Comparison of ENCODE assay signal across 8 cellular contexts in genomic region chr4:88820723-88821368, GRCh38.
DNase-seq lines count a peak whose midpoint lies in the region; ATAC-seq and TF ChIP-seq lines count a peak whose summit lies in the region.

No MANE protein-coding gene starts in this region.

- H3K79me2 ChIP-seq in Karpas-422 (ENCODE audit: low read length) = no peaks in the 10 kb centered on the region

- no peak overlapping the region for H2AFZ ChIP-seq in Karpas-422 (ENCODE audit: low read length)

- H3K9me3 ChIP-seq in suprapubic skin (no peaks in the 10 kb centered on the region), Karpas-422 (ENCODE audit: low read length) (no peaks in the 10 kb centered on the region)

- H3K36me3 Mint-ChIP-seq in activated CD8-positive, alpha-beta T cell treated with anti-CD3 and anti-CD28 coated beads, Interleukin-2, amount 10 ng/mL, durations not matched to agents 7 days and 5 days (ENCODE audit: low read depth) = no peaks in the 10 kb centered on the region
- no peaks in the 10 kb centered on the region for H3K36me3 Mint-ChIP-seq in activated CD8-positive, alpha-beta T cell treated with anti-CD3 and anti-CD28 coated beads for 36 hours (ENCODE audit: low read depth)

- no peak for TF ChIP-seq POLR2A in suprapubic skin (IDR thresholded peaks at IDR 0.05)

- peaks cover 25% of the 10 kb centered on the region for H3K4me1 Mint-ChIP-seq in activated CD8-positive, alpha-beta T cell treated with anti-CD3 and anti-CD28 coated beads, Interleukin-2, amount 10 ng/mL, durations not matched to agents 7 days and 5 days (ENCODE audit: low read depth)
- H3K4me1 Mint-ChIP-seq in activated CD8-positive, alpha-beta T cell treated with anti-CD3 and anti-CD28 coated beads for 36 hours (ENCODE audit: low read depth) = peaks cover 27% of the 10 kb centered on the region

- no peaks in the 10 kb centered on the region for H3K9me2 ChIP-seq in Karpas-422 (replicated peaks; ENCODE audit: insufficient read depth, low read length)

- no peak overlapping the region for H3K27ac Mint-ChIP-seq in activated CD8-positive, alpha-beta T cell treated with anti-CD3 and anti-CD28 coated beads, Interleukin-2, amount 10 ng/mL, durations not matched to agents 7 days and 5 days
- H3K27ac Mint-ChIP-seq in activated CD8-positive, alpha-beta T cell treated with anti-CD3 and anti-CD28 coated beads for 36 hours = no peak overlapping the region

- no peak overlapping the region for H3K4me2 ChIP-seq in Karpas-422 (ENCODE audit: low read depth, low read length, poor library complexity, severe bottlenecking)

- no peak overlapping the region for H3K9ac ChIP-seq in Karpas-422 (ENCODE audit: low read length)

- POLR2A ChIA-PET in activated CD8-positive, alpha-beta T cell treated with anti-CD3 and anti-CD28 coated beads, Interleukin-2, amount 10 ng/mL, durations not matched to agents 7 days and 5 days (lab: Charles Lee) = no interaction called here
- POLR2A ChIA-PET in activated CD8-positive, alpha-beta T cell treated with anti-CD3 and anti-CD28 coated beads for 36 hours (lab: Charles Lee) = no interaction called here

- peak overlapping the region; percentile 48 for H3K4me3 Mint-ChIP-seq in activated CD8-positive, alpha-beta T cell treated with anti-CD3 and anti-CD28 coated beads, Interleukin-2, amount 10 ng/mL, durations not matched to agents 7 days and 5 days
- H3K4me3 Mint-ChIP-seq in activated CD8-positive, alpha-beta T cell treated with anti-CD3 and anti-CD28 coated beads for 36 hours = no peak overlapping the region

- H3K9me3 Mint-ChIP-seq in activated CD8-positive, alpha-beta T cell treated with anti-CD3 and anti-CD28 coated beads, Interleukin-2, amount 10 ng/mL, durations not matched to agents 7 days and 5 days (ENCODE audit: insufficient read depth) = no peaks in the 10 kb centered on the region
- no peaks in the 10 kb centered on the region for H3K9me3 Mint-ChIP-seq in activated CD8-positive, alpha-beta T cell treated with anti-CD3 and anti-CD28 coated beads for 36 hours

- H3K27me3 ChIP-seq in suprapubic skin (no peaks in the 10 kb centered on the region), Karpas-422 (ENCODE audit: low read length) (no peaks in the 10 kb centered on the region)

- H4K20me1 ChIP-seq in Karpas-422 (ENCODE audit: insufficient read depth, low read depth, low read length) = no peaks in the 10 kb centered on the region

- CTCF ChIA-PET in activated CD8-positive, alpha-beta T cell treated with anti-CD3 and anti-CD28 coated beads, Interleukin-2, amount 10 ng/mL, durations not matched to agents 7 days and 5 days (lab: Charles Lee) = interaction anchor here (1.5 to 8.7 kb wide), 3 partner anchors 9 to 282 kb away, joined by 3 to 173 read pairs (median 3); no protein-coding TSS in a partner anchor
- CTCF ChIA-PET in activated CD8-positive, alpha-beta T cell treated with anti-CD3 and anti-CD28 coated beads for 36 hours (lab: Charles Lee) = interaction anchor here (0.8 to 9.8 kb wide), 4 partner anchors 9 to 337 kb away, joined by 3 to 149 read pairs (median 5); no protein-coding TSS in a partner anchor

- H3K27ac ChIP-seq in VCaP (peak overlapping the region; percentile 84), suprapubic skin (peak overlapping the region; percentile 38), Karpas-422 (ENCODE audit: low read length) (no peak overlapping the region)

- intact Hi-C loops in activated CD8-positive, alpha-beta T cell treated with anti-CD3 and anti-CD28 coated beads for 36 hours (cut with micrococcal nuclease) = no loop called here
- intact Hi-C loops in left colon (cut with DNase I, micrococcal nuclease) = no loop called here

- H3K27me3 Mint-ChIP-seq in activated CD8-positive, alpha-beta T cell treated with anti-CD3 and anti-CD28 coated beads, Interleukin-2, amount 10 ng/mL, durations not matched to agents 7 days and 5 days (ENCODE audit: low read depth) = peaks cover 6% of the 10 kb centered on the region
- H3K27me3 Mint-ChIP-seq in activated CD8-positive, alpha-beta T cell treated with anti-CD3 and anti-CD28 coated beads for 36 hours = no peaks in the 10 kb centered on the region

- H3K4me1 ChIP-seq in suprapubic skin (peaks cover 51% of the 10 kb centered on the region), Karpas-422 (ENCODE audit: low read length) (no peaks in the 10 kb centered on the region)

- TF ChIP-seq CTCF in activated CD8-positive, alpha-beta T cell treated with anti-CD3 and anti-CD28 coated beads for 36 hours (IDR thresholded peaks at IDR 0.05) = no peak
- no peak for TF ChIP-seq CTCF in VCaP (conservative IDR thresholded peaks at IDR 0.05)
- TF ChIP-seq CTCF in suprapubic skin (IDR thresholded peaks at IDR 0.05) = no peak
- TF ChIP-seq CTCF in omental fat pad (IDR thresholded peaks at IDR 0.05) = no peak

- TF ChIP-seq EP300 in suprapubic skin (IDR thresholded peaks at IDR 0.05) = no peak

- H3K4me3 ChIP-seq in suprapubic skin (peak overlapping the region; percentile 50), Karpas-422 (ENCODE audit: low read length) (no peak overlapping the region)

- H3K36me3 ChIP-seq in suprapubic skin = no peaks in the 10 kb centered on the region
- H3K36me3 ChIP-seq in Karpas-422 (ENCODE audit: insufficient read depth, low read length) = no peaks in the 10 kb centered on the region

- no peak for ATAC-seq in activated CD8-positive, alpha-beta T cell treated with anti-CD3 and anti-CD28 coated beads, Interleukin-2, amount 10 ng/mL, durations not matched to agents 7 days and 5 days
- no peak for ATAC-seq in activated CD8-positive, alpha-beta T cell treated with anti-CD3 and anti-CD28 coated beads for 36 hours
- ATAC-seq in left colon (peak; percentile 44), HG03108 (IDR thresholded peaks at IDR 0.05; ENCODE audit: unreplicated experiment) (no peak), omental fat pad (ENCODE audit: low FRiP score) (no peak)

- DNase-seq in activated CD8-positive, alpha-beta T cell treated with anti-CD3 and anti-CD28 coated beads, Interleukin-2, amount 10 ng/mL, durations not matched to agents 7 days and 5 days = no peak
- DNase-seq in activated CD8-positive, alpha-beta T cell treated with anti-CD3 and anti-CD28 coated beads for 36 hours = no peak
- DNase-seq in left colon (no peak), suprapubic skin (ENCODE audit: low spot score in 2 of 2) (no peak), Karpas-422 (no peak), omental fat pad (ENCODE audit: low spot score) (no peak)

- 79% methylated on average over 10 of the region's 10 CpGs for WGBS in suprapubic skin
